ENCODE assay signal across 1 cellular context in the genomic region with DNA sequence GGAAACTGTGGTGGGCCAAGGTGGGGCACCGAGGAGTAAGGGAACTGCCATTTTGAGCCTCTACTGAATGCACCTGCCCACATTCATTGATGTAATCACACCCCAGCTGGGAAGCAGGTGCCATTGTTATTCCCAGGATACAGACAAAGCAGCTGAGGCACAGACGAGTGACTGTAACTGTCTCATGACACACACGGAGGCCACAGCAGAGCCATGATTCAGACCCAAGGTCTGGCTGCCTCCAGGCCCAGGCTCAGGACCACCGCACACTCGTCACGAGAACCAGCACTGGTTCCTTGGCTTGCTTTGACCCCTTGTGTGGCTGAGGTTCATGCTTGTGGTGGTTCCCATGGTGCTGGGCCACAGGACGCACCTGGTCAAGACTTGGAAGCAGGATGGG.
TF ChIP-seq lines count a peak whose summit lies in the region.

No MANE protein-coding gene starts in this region.

TF ChIP-seq in GM23338, 12 proteins besides CTCF, POLR2A, EP300 and RAD21 (continued from another document):
- TF ChIP-seq, protein P1, sequence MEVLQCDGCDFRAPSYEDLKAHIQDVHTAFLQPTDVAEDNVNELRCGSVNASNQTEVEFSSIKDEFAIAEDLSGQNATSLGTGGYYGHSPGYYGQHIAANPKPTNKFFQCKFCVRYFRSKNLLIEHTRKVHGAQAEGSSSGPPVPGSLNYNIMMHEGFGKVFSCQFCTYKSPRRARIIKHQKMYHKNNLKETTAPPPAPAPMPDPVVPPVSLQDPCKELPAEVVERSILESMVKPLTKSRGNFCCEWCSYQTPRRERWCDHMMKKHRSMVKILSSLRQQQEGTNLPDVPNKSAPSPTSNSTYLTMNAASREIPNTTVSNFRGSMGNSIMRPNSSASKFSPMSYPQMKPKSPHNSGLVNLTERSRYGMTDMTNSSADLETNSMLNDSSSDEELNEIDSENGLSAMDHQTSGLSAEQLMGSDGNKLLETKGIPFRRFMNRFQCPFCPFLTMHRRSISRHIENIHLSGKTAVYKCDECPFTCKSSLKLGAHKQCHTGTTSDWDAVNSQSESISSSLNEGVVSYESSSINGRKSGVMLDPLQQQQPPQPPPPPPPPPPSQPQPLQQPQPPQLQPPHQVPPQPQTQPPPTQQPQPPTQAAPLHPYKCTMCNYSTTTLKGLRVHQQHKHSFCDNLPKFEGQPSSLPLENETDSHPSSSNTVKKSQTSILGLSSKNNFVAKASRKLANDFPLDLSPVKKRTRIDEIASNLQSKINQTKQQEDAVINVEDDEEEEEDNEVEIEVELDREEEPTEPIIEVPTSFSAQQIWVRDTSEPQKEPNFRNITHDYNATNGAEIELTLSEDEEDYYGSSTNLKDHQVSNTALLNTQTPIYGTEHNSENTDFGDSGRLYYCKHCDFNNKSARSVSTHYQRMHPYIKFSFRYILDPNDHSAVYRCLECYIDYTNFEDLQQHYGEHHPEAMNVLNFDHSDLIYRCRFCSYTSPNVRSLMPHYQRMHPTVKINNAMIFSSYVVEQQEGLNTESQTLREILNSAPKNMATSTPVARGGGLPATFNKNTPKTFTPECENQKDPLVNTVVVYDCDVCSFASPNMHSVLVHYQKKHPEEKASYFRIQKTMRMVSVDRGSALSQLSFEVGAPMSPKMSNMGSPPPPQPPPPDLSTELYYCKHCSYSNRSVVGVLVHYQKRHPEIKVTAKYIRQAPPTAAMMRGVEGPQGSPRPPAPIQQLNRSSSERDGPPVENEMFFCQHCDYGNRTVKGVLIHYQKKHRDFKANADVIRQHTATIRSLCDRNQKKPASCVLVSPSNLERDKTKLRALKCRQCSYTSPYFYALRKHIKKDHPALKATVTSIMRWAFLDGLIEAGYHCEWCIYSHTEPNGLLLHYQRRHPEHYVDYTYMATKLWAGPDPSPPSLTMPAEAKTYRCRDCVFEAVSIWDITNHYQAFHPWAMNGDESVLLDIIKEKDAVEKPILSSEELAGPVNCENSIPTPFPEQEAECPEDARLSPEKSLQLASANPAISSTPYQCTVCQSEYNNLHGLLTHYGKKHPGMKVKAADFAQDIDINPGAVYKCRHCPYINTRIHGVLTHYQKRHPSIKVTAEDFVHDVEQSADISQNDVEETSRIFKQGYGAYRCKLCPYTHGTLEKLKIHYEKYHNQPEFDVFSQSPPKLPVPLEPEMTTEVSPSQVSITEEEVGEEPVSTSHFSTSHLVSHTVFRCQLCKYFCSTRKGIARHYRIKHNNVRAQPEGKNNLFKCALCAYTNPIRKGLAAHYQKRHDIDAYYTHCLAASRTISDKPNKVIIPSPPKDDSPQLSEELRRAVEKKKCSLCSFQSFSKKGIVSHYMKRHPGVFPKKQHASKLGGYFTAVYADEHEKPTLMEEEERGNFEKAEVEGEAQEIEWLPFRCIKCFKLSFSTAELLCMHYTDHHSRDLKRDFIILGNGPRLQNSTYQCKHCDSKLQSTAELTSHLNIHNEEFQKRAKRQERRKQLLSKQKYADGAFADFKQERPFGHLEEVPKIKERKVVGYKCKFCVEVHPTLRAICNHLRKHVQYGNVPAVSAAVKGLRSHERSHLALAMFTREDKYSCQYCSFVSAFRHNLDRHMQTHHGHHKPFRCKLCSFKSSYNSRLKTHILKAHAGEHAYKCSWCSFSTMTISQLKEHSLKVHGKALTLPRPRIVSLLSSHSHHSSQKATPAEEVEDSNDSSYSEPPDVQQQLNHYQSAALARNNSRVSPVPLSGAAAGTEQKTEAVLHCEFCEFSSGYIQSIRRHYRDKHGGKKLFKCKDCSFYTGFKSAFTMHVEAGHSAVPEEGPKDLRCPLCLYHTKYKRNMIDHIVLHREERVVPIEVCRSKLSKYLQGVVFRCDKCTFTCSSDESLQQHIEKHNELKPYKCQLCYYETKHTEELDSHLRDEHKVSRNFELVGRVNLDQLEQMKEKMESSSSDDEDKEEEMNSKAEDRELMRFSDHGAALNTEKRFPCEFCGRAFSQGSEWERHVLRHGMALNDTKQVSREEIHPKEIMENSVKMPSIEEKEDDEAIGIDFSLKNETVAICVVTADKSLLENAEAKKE (CRISPR knock-in tag; IDR thresholded peaks at IDR 0.05) = no peak
- TF ChIP-seq, protein P2, sequence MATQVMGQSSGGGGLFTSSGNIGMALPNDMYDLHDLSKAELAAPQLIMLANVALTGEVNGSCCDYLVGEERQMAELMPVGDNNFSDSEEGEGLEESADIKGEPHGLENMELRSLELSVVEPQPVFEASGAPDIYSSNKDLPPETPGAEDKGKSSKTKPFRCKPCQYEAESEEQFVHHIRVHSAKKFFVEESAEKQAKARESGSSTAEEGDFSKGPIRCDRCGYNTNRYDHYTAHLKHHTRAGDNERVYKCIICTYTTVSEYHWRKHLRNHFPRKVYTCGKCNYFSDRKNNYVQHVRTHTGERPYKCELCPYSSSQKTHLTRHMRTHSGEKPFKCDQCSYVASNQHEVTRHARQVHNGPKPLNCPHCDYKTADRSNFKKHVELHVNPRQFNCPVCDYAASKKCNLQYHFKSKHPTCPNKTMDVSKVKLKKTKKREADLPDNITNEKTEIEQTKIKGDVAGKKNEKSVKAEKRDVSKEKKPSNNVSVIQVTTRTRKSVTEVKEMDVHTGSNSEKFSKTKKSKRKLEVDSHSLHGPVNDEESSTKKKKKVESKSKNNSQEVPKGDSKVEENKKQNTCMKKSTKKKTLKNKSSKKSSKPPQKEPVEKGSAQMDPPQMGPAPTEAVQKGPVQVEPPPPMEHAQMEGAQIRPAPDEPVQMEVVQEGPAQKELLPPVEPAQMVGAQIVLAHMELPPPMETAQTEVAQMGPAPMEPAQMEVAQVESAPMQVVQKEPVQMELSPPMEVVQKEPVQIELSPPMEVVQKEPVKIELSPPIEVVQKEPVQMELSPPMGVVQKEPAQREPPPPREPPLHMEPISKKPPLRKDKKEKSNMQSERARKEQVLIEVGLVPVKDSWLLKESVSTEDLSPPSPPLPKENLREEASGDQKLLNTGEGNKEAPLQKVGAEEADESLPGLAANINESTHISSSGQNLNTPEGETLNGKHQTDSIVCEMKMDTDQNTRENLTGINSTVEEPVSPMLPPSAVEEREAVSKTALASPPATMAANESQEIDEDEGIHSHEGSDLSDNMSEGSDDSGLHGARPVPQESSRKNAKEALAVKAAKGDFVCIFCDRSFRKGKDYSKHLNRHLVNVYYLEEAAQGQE (IDR thresholded peaks at IDR 0.05; ENCODE audit: unreplicated experiment) = no peak
- TF ChIP-seq CREB1 (CRISPR knock-in tag; IDR thresholded peaks at IDR 0.05; ENCODE audit: low read depth) = no peak
- TF ChIP-seq NANOG (IDR thresholded peaks at IDR 0.05; ENCODE audit: borderline replicate concordance) = no peak
- TF ChIP-seq JUNB (IDR thresholded peaks at IDR 0.05; ENCODE audit: unreplicated experiment) = no peak
- TF ChIP-seq EZH2 (IDR thresholded peaks at IDR 0.05; ENCODE audit: low read depth, unreplicated experiment) = no peak
- TF ChIP-seq STAT1 (IDR thresholded peaks at IDR 0.05; ENCODE audit: unreplicated experiment) = no peak
- TF ChIP-seq ZNF331 (CRISPR knock-in tag; IDR thresholded peaks at IDR 0.05; ENCODE audit: low read depth) = no peak
- TF ChIP-seq POLR2AphosphoS5 (IDR thresholded peaks at IDR 0.05; ENCODE audit: low read depth) = no peak
